Comparison of ENCODE assay signal across 17 cellular contexts in genomic region chr3:194177156-194177555, GRCh38. TPM values are rescaled to one million over a fixed set of nuclear protein-coding genes. Genes with fewer than 3 reads are reported as not detected.
"Had no signal": no experiment of that assay in that cellular context is flagged by ENCODE, and none has a peak within 500 bp of the region (broad histone marks: within the 10 kb centered on the region; RNA-seq: fewer than 3 reads in every experiment).

No MANE protein-coding gene starts in this region.

- DNase-seq: activated CD4-positive, alpha-beta T cell treated with anti-CD3 and anti-CD28 coated beads, Interleukin-2, amount 10 ng/mL, durations not matched to agents 24 days and 14 days; activated naive CD4-positive, alpha-beta T cell treated with anti-CD3 and anti-CD28 coated beads, Interleukin-2, amount 10 ng/mL, durations not matched to agents 7 days and 5 days; immature natural killer cell; mucosa of descending colon; naive thymus-derived CD8-positive, alpha-beta T cell; occipital lobe; stimulated activated CD4-positive, alpha-beta T cell treated with anti-CD3 and anti-CD28 coated beads, Interleukin-2, amount 100 ng/mL, for 24 hours; stimulated activated naive CD4-positive, alpha-beta T cell treated with Interleukin-2 at 50 U/mL for 16 hours; T-cell; T1000 had no signal

- H3K27ac Mint-ChIP-seq: activated CD4-positive, alpha-beta T cell treated with anti-CD3 and anti-CD28 coated beads, Interleukin-2, amount 10 ng/mL, durations not matched to agents 24 days and 14 days; activated naive CD4-positive, alpha-beta T cell treated with anti-CD3 and anti-CD28 coated beads, Interleukin-2, amount 10 ng/mL, durations not matched to agents 7 days and 5 days; activated T-helper 17 cell treated with anti-CD3 and anti-CD28 coated beads, Interleukin-2, amount 50 U/mL, for 72 hours; dendritic cell treated with granulocyte-macrophage colony-stimulating factor and Interleukin-4, amounts not matched to agents 40 ng/mL and 50 ng/mL, for 4 days; immature natural killer cell; T-cell had no signal

- H3K4me3 ChIP-seq: mucosa of descending colon, prostate gland, suprapubic skin, upper lobe of left lung had no signal

- H3K9me3 ChIP-seq: mucosa of descending colon, prostate gland, suprapubic skin, upper lobe of left lung had no signal

- H3K4me1 ChIP-seq: prostate gland had no signal

- H3K27me3 Mint-ChIP-seq: activated T-helper 17 cell treated with anti-CD3 and anti-CD28 coated beads, Interleukin-2, amount 50 U/mL, for 72 hours had no signal

- ATAC-seq: activated T-helper 17 cell treated with anti-CD3 and anti-CD28 coated beads, Interleukin-2, amount 50 U/mL, for 72 hours; mucosa of descending colon; naive thymus-derived CD8-positive, alpha-beta T cell; sciatic nerve; T-cell had no signal

- H3K36me3 Mint-ChIP-seq: activated naive CD4-positive, alpha-beta T cell treated with anti-CD3 and anti-CD28 coated beads, Interleukin-2, amount 10 ng/mL, durations not matched to agents 7 days and 5 days; immature natural killer cell; naive thymus-derived CD8-positive, alpha-beta T cell; T-cell had no signal

- H3K4me1 Mint-ChIP-seq: activated T-helper 17 cell treated with anti-CD3 and anti-CD28 coated beads, Interleukin-2, amount 50 U/mL, for 72 hours; central memory CD8-positive, alpha-beta T cell; immature natural killer cell; T-cell had no signal

- H3K27ac ChIP-seq: prostate gland, suprapubic skin, upper lobe of left lung had no signal

- H3K36me3 ChIP-seq: prostate gland, suprapubic skin, upper lobe of left lung had no signal

- H3K27me3 ChIP-seq: suprapubic skin, upper lobe of left lung had no signal

- H3K9me3 Mint-ChIP-seq: activated CD4-positive, alpha-beta T cell treated with anti-CD3 and anti-CD28 coated beads, Interleukin-2, amount 10 ng/mL, durations not matched to agents 24 days and 14 days; activated naive CD4-positive, alpha-beta T cell treated with anti-CD3 and anti-CD28 coated beads, Interleukin-2, amount 10 ng/mL, durations not matched to agents 7 days and 5 days; activated T-helper 17 cell treated with anti-CD3 and anti-CD28 coated beads, Interleukin-2, amount 50 U/mL, for 72 hours; central memory CD8-positive, alpha-beta T cell; dendritic cell treated with granulocyte-macrophage colony-stimulating factor and Interleukin-4, amounts not matched to agents 40 ng/mL and 50 ng/mL, for 4 days; immature natural killer cell; naive thymus-derived CD8-positive, alpha-beta T cell; T-cell had no signal

- H3K4me3 Mint-ChIP-seq: activated CD4-positive, alpha-beta T cell treated with anti-CD3 and anti-CD28 coated beads, Interleukin-2, amount 10 ng/mL, durations not matched to agents 24 days and 14 days; activated naive CD4-positive, alpha-beta T cell treated with anti-CD3 and anti-CD28 coated beads, Interleukin-2, amount 10 ng/mL, durations not matched to agents 7 days and 5 days; activated T-helper 17 cell treated with anti-CD3 and anti-CD28 coated beads, Interleukin-2, amount 50 U/mL, for 72 hours; central memory CD8-positive, alpha-beta T cell; dendritic cell treated with granulocyte-macrophage colony-stimulating factor and Interleukin-4, amounts not matched to agents 40 ng/mL and 50 ng/mL, for 4 days; immature natural killer cell; naive thymus-derived CD8-positive, alpha-beta T cell; T-cell had no signal

RNA-seq across cellular contexts. Expression of gene HES1, which starts 41.2 kb away (rescaled TPM):
- total RNA-seq: naive thymus-derived CD8-positive, alpha-beta T cell had no signal
- polyA plus RNA-seq: immature natural killer cell; naive thymus-derived CD8-positive, alpha-beta T cell had no signal
